Comparison of ENCODE assay signal across 29 cellular contexts in genomic region chr13:66803013-66803739, GRCh38.
DNase-seq lines count a peak whose midpoint lies in the region; ATAC-seq, FAIRE-seq and TF ChIP-seq lines count a peak whose summit lies in the region.
"Had no signal": no experiment of that assay in that cellular context is flagged by ENCODE, and none has a peak within 500 bp of the region (broad histone marks: within the 10 kb centered on the region; RNA-seq: fewer than 3 reads in every experiment).

No MANE protein-coding gene starts in this region.

- no peak for ATAC-seq in HG02970 (IDR thresholded peaks at IDR 0.05; ENCODE audit: low FRiP score, unreplicated experiment)
- ATAC-seq: A549; activated CD8-positive, alpha-beta memory T cell treated with anti-CD3 and anti-CD28 coated beads, Interleukin-2, amount 10 ng/mL, durations not matched to agents 7 days and 5 days; GM12878; HCT116; heart left ventricle had no signal

- no peak for TF ChIP-seq CTCF in SU-DHL-6 (IDR thresholded peaks at IDR 0.05; ENCODE audit: insufficient read depth, low read length, poor library complexity, severe bottlenecking)
- no peak for TF ChIP-seq CTCF in GM10266 (IDR thresholded peaks at IDR 0.05; ENCODE audit: control insufficient read depth, insufficient read depth, low read depth, missing control alignments)

- FAIRE-seq in urothelium cell line (lab: Jason Lieb, UNC), result no peak
- FAIRE-seq: A549, GM12878 had no signal

- H3K4me2 ChIP-seq in SU-DHL-6 (ENCODE audit: low read depth, low read length, poor library complexity, severe bottlenecking), result no peak overlapping the region
- H3K4me2 ChIP-seq: A549, SK-N-SH had no signal

- H2AFZ ChIP-seq in SU-DHL-6 (ENCODE audit: low read depth, low read length, severe bottlenecking), result peak overlapping the region; percentile 50

- no peaks in the 10 kb centered on the region for H3K9me2 ChIP-seq in SU-DHL-6 (replicated peaks; ENCODE audit: insufficient read depth, low read length)
- H3K9me2 ChIP-seq: SK-N-SH had no signal

- no peak overlapping the region for H3K4me3 ChIP-seq in SU-DHL-6 (ENCODE audit: insufficient read depth, low read length, poor library complexity, severe bottlenecking)
- H3K4me3 ChIP-seq: A549, breast epithelium, GM12878, heart left ventricle, prostate gland, stomach, transverse colon had no signal

- H3K9me3 ChIP-seq in SU-DHL-6 (ENCODE audit: insufficient read depth, low read length), result no peaks in the 10 kb centered on the region
- H3K9me3 ChIP-seq: A549, breast epithelium, heart left ventricle, prostate gland, SK-N-SH, stomach, transverse colon had no signal

- DNase-seq in NCI-H2107 treated with DMSO at 0.1 percent for 48 hours (lab: John Stamatoyannopoulos, UW; ENCODE audit: unreplicated experiment) (peak; percentile 7), NCI-H2107 (lab: John Stamatoyannopoulos, UW) (no peak), NCI-H2171 (lab: John Stamatoyannopoulos, UW) (peak; percentile 49), urothelium cell line (ENCODE audit: low spot score) (no peak), activated T-cell treated with anti-CD3 and anti-CD28 coated beads for 4 hours (no peak), GM10266 (ENCODE audit: extremely low spot score) (no peak)
- DNase-seq: activated CD4-positive, alpha-beta T cell treated with anti-CD3 and anti-CD28 coated beads, Interleukin-2, amount 10 ng/mL, durations not matched to agents 24 days and 14 days; activated CD8-positive, alpha-beta memory T cell treated with anti-CD3 and anti-CD28 coated beads, Interleukin-2, amount 10 ng/mL, durations not matched to agents 7 days and 5 days; activated naive CD4-positive, alpha-beta T cell treated with anti-CD3 and anti-CD28 coated beads, Interleukin-2, amount 10 ng/mL, durations not matched to agents 7 days and 5 days; amniotic stem cell; DMS79 treated with DMSO at 0.1 percent for 48 hours; effector CD8-positive, alpha-beta T cell; heart left ventricle; mammary epithelial cell; NCI-H1436; NCI-H510A treated with DMSO at 0.1 percent for 48 hours; RPMI8226; SK-N-SH; stimulated activated CD4-positive, alpha-beta T cell treated with anti-CD3 and anti-CD28 coated beads, Interleukin-15, amount 100 ng/mL, for 24 hours; stomach; T-helper 2 cell; transverse colon had no signal

- no peaks in the 10 kb centered on the region for H3K36me3 ChIP-seq in SU-DHL-6 (ENCODE audit: low read length)
- H3K36me3 ChIP-seq: breast epithelium, heart left ventricle, prostate gland, stomach, transverse colon had no signal

- H3F3A ChIP-seq in SU-DHL-6 (ENCODE audit: insufficient read depth), result no peaks in the 10 kb centered on the region

- H3K27ac ChIP-seq in SU-DHL-6 (ENCODE audit: low read depth, low read length), result no peak overlapping the region
- H3K27ac ChIP-seq: A549, breast epithelium, heart left ventricle, prostate gland, stomach, transverse colon had no signal

- H3K27me3 ChIP-seq in SU-DHL-6 (ENCODE audit: low read length), result no peaks in the 10 kb centered on the region
- H3K27me3 ChIP-seq: breast epithelium, heart left ventricle, stomach, transverse colon had no signal

- no peaks in the 10 kb centered on the region for H3K79me2 ChIP-seq in SU-DHL-6 (ENCODE audit: insufficient read depth, low read length)

- no peaks in the 10 kb centered on the region for H4K20me1 ChIP-seq in SU-DHL-6 (ENCODE audit: low read depth, low read length)

- H3K9ac ChIP-seq in SU-DHL-6 (ENCODE audit: low read length), result no peak overlapping the region
- H3K9ac ChIP-seq: SK-N-SH had no signal

Comparison
In these comparisons a context has a peak if more than half of its experiments do, and no peak if none do; other contexts are left out.
1. DNase-seq: peak in NCI-H2107 treated with DMSO at 0.1 percent for 48 hours (single experiment) and NCI-H2171 (single experiment); none in NCI-H2107 (single experiment), urothelium cell line (single experiment), activated T-cell treated with anti-CD3 and anti-CD28 coated beads for 4 hours (single experiment) and GM10266 (single experiment).